In genomic region chr16:74991593-74992403, GRCh38 we compare ENCODE assay signal across 1 cellular context.
TF ChIP-seq lines count a peak whose summit lies in the region.

No MANE protein-coding gene starts in this region.

TF ChIP-seq in HepG2, 621 proteins besides CTCF, POLR2A, EP300 and RAD21 (continued from another document and continues in another):
- TF ChIP-seq, protein P1, sequence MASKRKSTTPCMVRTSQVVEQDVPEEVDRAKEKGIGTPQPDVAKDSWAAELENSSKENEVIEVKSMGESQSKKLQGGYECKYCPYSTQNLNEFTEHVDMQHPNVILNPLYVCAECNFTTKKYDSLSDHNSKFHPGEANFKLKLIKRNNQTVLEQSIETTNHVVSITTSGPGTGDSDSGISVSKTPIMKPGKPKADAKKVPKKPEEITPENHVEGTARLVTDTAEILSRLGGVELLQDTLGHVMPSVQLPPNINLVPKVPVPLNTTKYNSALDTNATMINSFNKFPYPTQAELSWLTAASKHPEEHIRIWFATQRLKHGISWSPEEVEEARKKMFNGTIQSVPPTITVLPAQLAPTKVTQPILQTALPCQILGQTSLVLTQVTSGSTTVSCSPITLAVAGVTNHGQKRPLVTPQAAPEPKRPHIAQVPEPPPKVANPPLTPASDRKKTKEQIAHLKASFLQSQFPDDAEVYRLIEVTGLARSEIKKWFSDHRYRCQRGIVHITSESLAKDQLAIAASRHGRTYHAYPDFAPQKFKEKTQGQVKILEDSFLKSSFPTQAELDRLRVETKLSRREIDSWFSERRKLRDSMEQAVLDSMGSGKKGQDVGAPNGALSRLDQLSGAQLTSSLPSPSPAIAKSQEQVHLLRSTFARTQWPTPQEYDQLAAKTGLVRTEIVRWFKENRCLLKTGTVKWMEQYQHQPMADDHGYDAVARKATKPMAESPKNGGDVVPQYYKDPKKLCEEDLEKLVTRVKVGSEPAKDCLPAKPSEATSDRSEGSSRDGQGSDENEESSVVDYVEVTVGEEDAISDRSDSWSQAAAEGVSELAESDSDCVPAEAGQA (IDR thresholded peaks at IDR 0.05; ENCODE audit: low read depth) = no peak
- TF ChIP-seq, protein P1 (CRISPR knock-in tag; IDR thresholded peaks at IDR 0.05; ENCODE audit: borderline replicate concordance) = peak; percentile 89; the same call in 1 of the 2 replicates
- TF ChIP-seq HNF4G (IDR thresholded peaks at IDR 0.05; ENCODE audit: borderline replicate concordance, low read depth, low read length) (peak; percentile 91), HNF4G (CRISPR knock-in tag; IDR thresholded peaks at IDR 0.05; ENCODE audit: borderline replicate concordance, low read depth) (peak; percentile 90; the same call in 1 of the 2 replicates), ZBTB7B (CRISPR knock-in tag; IDR thresholded peaks at IDR 0.05) (peak; percentile 17; the same call in 1 of the 2 replicates), SOX13 (IDR thresholded peaks at IDR 0.05) (peak; percentile 59), SOX13 (CRISPR knock-in tag; conservative IDR thresholded peaks at IDR 0.05 in 1 of 2, IDR thresholded peaks at IDR 0.05 in 1 of 2) (peak in 1 of 2 experiments; percentile 92; a peak in 2 of 4 replicates), ZNF224 (CRISPR knock-in tag; IDR thresholded peaks at IDR 0.05) (0 out of 2 replicates have a peak, but pooled peaks have one; percentile 53), TEAD3 (CRISPR knock-in tag; optimal IDR thresholded peaks at IDR 0.05; ENCODE audit: borderline replicate concordance) (peak; percentile 86), HNRNPK (IDR thresholded peaks at IDR 0.05; ENCODE audit: low read depth, low read length, poor library complexity, severe bottlenecking) (no peak), RBFOX2 (IDR thresholded peaks at IDR 0.05; ENCODE audit: low read depth, low read length) (peak; percentile 25; the same call in 1 of the 2 replicates), RNF2 (conservative IDR thresholded peaks at IDR 0.05; ENCODE audit: low read depth) (no peak), ZFAT (CRISPR knock-in tag; conservative IDR thresholded peaks at IDR 0.05) (no peak), ZNF441 (CRISPR knock-in tag; IDR thresholded peaks at IDR 0.05; ENCODE audit: borderline replicate concordance) (no peak), ELF1 (CRISPR knock-in tag; IDR thresholded peaks at IDR 0.05) (peak; percentile 34; the same call in 1 of the 2 replicates), ZNF768 (CRISPR knock-in tag; IDR thresholded peaks at IDR 0.05) (no peak; the same call in 1 of the 2 replicates), RXRB (CRISPR knock-in tag; IDR thresholded peaks at IDR 0.05; ENCODE audit: borderline replicate concordance) (peak; percentile 88), THAP11 (CRISPR knock-in tag; IDR thresholded peaks at IDR 0.05) (peak; percentile 85), MIER2 (CRISPR knock-in tag; IDR thresholded peaks at IDR 0.05) (no peak), TBX3 (IDR thresholded peaks at IDR 0.05; ENCODE audit: borderline replicate concordance) (peak; percentile 38; the same call in 1 of the 2 replicates), ATF6 (CRISPR knock-in tag; conservative IDR thresholded peaks at IDR 0.05) (no peak), MIER3 (CRISPR knock-in tag; IDR thresholded peaks at IDR 0.05; ENCODE audit: borderline replicate concordance) (peak; percentile 96), SALL1 (CRISPR knock-in tag; IDR thresholded peaks at IDR 0.05) (peak; percentile 98), SCMH1 (CRISPR knock-in tag; IDR thresholded peaks at IDR 0.05; ENCODE audit: borderline replicate concordance) (no peak), GATA4 (IDR thresholded peaks at IDR 0.05; ENCODE audit: borderline replicate concordance, low read depth) (peak; percentile 97), ZKSCAN8 (CRISPR knock-in tag; IDR thresholded peaks at IDR 0.05; ENCODE audit: borderline replicate concordance) (peak; percentile 73; the same call in 1 of the 2 replicates), ATF5 (CRISPR knock-in tag; IDR thresholded peaks at IDR 0.05; ENCODE audit: low read depth) (no peak), ZSCAN9 (CRISPR knock-in tag; IDR thresholded peaks at IDR 0.05; ENCODE audit: borderline replicate concordance) (peak; percentile 90), ZNF781 (CRISPR knock-in tag; IDR thresholded peaks at IDR 0.05; ENCODE audit: borderline replicate concordance, not compliant biosample characterization) (peak; percentile 23), ZC3H4 (CRISPR knock-in tag; IDR thresholded peaks at IDR 0.05; ENCODE audit: borderline replicate concordance) (no peak; the same call in 1 of the 2 replicates), HCFC1 (IDR thresholded peaks at IDR 0.05; ENCODE audit: low read depth, low read length) (no peak), SPEN (CRISPR knock-in tag; IDR thresholded peaks at IDR 0.05; ENCODE audit: low read depth) (peak; percentile 64; the same call in 1 of the 2 replicates), CREM (IDR thresholded peaks at IDR 0.05) (peak; percentile 88), CREM (CRISPR knock-in tag; IDR thresholded peaks at IDR 0.05) (no peak)
- TF ChIP-seq, protein P2, sequence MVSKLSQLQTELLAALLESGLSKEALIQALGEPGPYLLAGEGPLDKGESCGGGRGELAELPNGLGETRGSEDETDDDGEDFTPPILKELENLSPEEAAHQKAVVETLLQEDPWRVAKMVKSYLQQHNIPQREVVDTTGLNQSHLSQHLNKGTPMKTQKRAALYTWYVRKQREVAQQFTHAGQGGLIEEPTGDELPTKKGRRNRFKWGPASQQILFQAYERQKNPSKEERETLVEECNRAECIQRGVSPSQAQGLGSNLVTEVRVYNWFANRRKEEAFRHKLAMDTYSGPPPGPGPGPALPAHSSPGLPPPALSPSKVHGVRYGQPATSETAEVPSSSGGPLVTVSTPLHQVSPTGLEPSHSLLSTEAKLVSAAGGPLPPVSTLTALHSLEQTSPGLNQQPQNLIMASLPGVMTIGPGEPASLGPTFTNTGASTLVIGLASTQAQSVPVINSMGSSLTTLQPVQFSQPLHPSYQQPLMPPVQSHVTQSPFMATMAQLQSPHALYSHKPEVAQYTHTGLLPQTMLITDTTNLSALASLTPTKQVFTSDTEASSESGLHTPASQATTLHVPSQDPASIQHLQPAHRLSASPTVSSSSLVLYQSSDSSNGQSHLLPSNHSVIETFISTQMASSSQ (IDR thresholded peaks at IDR 0.05; ENCODE audit: low read depth) = peak; percentile 87
- TF ChIP-seq, protein P2 (CRISPR knock-in tag; IDR thresholded peaks at IDR 0.05; ENCODE audit: borderline replicate concordance) = peak; percentile 96
- TF ChIP-seq, protein P3, sequence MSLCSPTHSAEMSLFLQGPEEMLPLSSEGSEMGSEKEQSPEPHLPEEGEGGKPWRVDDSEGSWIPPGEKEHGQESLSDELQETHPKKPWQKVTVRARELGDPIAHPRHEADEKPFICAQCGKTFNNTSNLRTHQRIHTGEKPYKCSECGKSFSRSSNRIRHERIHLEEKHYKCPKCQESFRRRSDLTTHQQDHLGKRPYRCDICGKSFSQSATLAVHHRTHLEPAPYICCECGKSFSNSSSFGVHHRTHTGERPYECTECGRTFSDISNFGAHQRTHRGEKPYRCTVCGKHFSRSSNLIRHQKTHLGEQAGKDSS (CRISPR knock-in tag; IDR thresholded peaks at IDR 0.05; ENCODE audit: borderline replicate concordance, low read depth) = no peak; the same call in 1 of the 2 replicates
- TF ChIP-seq, protein P4, sequence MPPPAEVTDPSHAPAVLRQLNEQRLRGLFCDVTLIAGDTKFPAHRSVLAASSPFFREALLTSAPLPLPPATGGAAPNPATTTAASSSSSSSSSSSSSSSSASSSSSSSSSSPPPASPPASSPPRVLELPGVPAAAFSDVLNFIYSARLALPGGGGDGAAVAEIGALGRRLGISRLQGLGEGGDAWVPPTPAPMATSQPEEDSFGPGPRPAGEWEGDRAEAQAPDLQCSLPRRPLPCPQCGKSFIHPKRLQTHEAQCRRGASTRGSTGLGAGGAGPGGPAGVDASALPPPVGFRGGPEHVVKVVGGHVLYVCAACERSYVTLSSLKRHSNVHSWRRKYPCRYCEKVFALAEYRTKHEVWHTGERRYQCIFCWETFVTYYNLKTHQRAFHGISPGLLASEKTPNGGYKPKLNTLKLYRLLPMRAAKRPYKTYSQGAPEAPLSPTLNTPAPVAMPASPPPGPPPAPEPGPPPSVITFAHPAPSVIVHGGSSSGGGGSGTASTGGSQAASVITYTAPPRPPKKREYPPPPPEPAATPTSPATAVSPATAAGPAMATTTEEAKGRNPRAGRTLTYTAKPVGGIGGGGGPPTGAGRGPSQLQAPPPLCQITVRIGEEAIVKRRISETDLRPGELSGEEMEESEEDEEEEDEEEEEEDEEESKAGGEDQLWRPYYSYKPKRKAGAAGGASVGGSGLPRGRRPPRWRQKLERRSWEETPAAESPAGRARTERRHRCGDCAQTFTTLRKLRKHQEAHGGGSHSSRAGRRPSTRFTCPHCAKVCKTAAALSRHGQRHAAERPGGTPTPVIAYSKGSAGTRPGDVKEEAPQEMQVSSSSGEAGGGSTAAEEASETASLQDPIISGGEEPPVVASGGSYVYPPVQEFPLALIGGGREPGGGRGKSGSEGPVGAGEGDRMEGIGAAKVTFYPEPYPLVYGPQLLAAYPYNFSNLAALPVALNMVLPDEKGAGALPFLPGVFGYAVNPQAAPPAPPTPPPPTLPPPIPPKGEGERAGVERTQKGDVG (CRISPR knock-in tag; IDR thresholded peaks at IDR 0.05; ENCODE audit: borderline replicate concordance) = peak; percentile 53; the same call in 1 of the 2 replicates
- TF ChIP-seq, protein P5, sequence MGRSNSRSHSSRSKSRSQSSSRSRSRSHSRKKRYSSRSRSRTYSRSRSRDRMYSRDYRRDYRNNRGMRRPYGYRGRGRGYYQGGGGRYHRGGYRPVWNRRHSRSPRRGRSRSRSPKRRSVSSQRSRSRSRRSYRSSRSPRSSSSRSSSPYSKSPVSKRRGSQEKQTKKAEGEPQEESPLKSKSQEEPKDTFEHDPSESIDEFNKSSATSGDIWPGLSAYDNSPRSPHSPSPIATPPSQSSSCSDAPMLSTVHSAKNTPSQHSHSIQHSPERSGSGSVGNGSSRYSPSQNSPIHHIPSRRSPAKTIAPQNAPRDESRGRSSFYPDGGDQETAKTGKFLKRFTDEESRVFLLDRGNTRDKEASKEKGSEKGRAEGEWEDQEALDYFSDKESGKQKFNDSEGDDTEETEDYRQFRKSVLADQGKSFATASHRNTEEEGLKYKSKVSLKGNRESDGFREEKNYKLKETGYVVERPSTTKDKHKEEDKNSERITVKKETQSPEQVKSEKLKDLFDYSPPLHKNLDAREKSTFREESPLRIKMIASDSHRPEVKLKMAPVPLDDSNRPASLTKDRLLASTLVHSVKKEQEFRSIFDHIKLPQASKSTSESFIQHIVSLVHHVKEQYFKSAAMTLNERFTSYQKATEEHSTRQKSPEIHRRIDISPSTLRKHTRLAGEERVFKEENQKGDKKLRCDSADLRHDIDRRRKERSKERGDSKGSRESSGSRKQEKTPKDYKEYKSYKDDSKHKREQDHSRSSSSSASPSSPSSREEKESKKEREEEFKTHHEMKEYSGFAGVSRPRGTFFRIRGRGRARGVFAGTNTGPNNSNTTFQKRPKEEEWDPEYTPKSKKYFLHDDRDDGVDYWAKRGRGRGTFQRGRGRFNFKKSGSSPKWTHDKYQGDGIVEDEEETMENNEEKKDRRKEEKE (IDR thresholded peaks at IDR 0.05) = no peak
- TF ChIP-seq, protein P6, sequence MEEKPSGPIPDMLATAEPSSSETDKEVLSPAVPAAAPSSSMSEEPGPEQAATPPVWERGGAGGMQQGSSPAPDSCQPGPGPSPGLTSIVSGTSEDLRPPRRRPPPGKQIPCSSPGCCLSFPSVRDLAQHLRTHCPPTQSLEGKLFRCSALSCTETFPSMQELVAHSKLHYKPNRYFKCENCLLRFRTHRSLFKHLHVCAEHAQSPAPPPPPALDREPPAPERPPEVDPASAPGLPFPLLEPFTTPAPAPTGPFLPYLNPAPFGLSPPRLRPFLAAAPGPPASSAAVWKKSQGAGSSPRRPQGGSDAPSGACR (CRISPR knock-in tag; IDR thresholded peaks at IDR 0.05) = 0 out of 2 replicates have a peak, but pooled peaks have one; percentile 49
